20 cellular contexts compared by ENCODE assay signal in genomic region chr7:13563257-13563656, GRCh38.
DNase-seq lines count a peak whose midpoint lies in the region; ATAC-seq and TF ChIP-seq lines count a peak whose summit lies in the region.
"Had no signal": no experiment of that assay in that cellular context is flagged by ENCODE, and none has a peak within 500 bp of the region (broad histone marks: within the 10 kb centered on the region; RNA-seq: fewer than 3 reads in every experiment).

No MANE protein-coding gene starts in this region.

- ATAC-seq in activated naive CD8-positive, alpha-beta T cell treated with anti-CD3 and anti-CD28 coated beads, Interleukin-2, amount 50 U/mL, for 24 hours: peak; percentile 33
- peak; percentile 88 for ATAC-seq in stimulated activated effector memory CD8-positive, alpha-beta T cell treated with anti-CD3 and anti-CD28 coated beads, Interleukin-12 subunit alpha, Interleukin-12 subunit beta, amount 100 ng/mL, for 72 hours
- ATAC-seq: CD8-positive, alpha-beta T cell had no signal

- no peaks in the 10 kb centered on the region for H3K27me3 ChIP-seq in colonic mucosa
- H3K27me3 ChIP-seq: BLaER1 had no signal

- H3K4me3 ChIP-seq in astrocyte of the spinal cord (ENCODE audit: low read depth, low read length) (no peak overlapping the region), colonic mucosa (no peak overlapping the region)
- H3K4me3 ChIP-seq: BLaER1, GM23248 had no signal

- TF ChIP-seq CTCF in astrocyte of the spinal cord (IDR thresholded peaks at IDR 0.05; ENCODE audit: low read depth, low read length) (no peak), colonic mucosa (IDR thresholded peaks at IDR 0.05) (no peak)

- H3K27ac ChIP-seq in colonic mucosa: no peak overlapping the region
- H3K27ac ChIP-seq: 22Rv1, BLaER1, C4-2B, GM23248 had no signal

- H3K9me3 ChIP-seq in colonic mucosa: no peaks in the 10 kb centered on the region
- H3K9me3 ChIP-seq: BLaER1, Caco-2 had no signal

- no peak overlapping the region for H3K4me3 Mint-ChIP-seq in activated naive CD8-positive, alpha-beta T cell treated with anti-CD3 and anti-CD28 coated beads, Interleukin-2, amount 50 U/mL, for 24 hours
- H3K4me3 Mint-ChIP-seq in activated naive CD8-positive, alpha-beta T cell treated with anti-CD3 and anti-CD28 coated beads for 36 hours: no peak overlapping the region
- H3K4me3 Mint-ChIP-seq in stimulated activated effector memory CD8-positive, alpha-beta T cell treated with anti-CD3 and anti-CD28 coated beads, Interleukin-12 subunit alpha, Interleukin-12 subunit beta, amount 100 ng/mL, for 72 hours: no peak overlapping the region
- H3K4me3 Mint-ChIP-seq: B cell; CD4-positive, CD25-positive, alpha-beta regulatory T cell; CD8-positive, alpha-beta T cell had no signal

- DNase-seq in activated naive CD8-positive, alpha-beta T cell treated with anti-CD3 and anti-CD28 coated beads, Interleukin-2, amount 50 U/mL, for 24 hours: no peak
- DNase-seq in activated naive CD8-positive, alpha-beta T cell treated with anti-CD3 and anti-CD28 coated beads for 36 hours: no peak
- peak; percentile 32 for DNase-seq in SK-MEL-5 (ENCODE audit: low read depth, low spot score)
- peak; percentile 12 for DNase-seq in astrocyte of the spinal cord (ENCODE audit: low read depth, low spot score)
- DNase-seq in stimulated activated effector memory CD8-positive, alpha-beta T cell treated with anti-CD3 and anti-CD28 coated beads, Interleukin-12 subunit alpha, Interleukin-12 subunit beta, amount 100 ng/mL, for 72 hours (ENCODE audit: low spot score in 2 of 2): no peak
- DNase-seq in activated CD4-positive, alpha-beta T cell treated with anti-CD3 and anti-CD28 coated beads, Interleukin-2, amount 50 U/mL, for 4 hours: no peak
- no peak for DNase-seq in colonic mucosa
- no peak for DNase-seq in stimulated activated CD4-positive, alpha-beta T cell treated with anti-CD3 and anti-CD28 coated beads, Interleukin-4, amount 100 ng/mL, for 4 hours
- DNase-seq: Caco-2; CD4-positive, CD25-positive, alpha-beta regulatory T cell; CD8-positive, alpha-beta T cell; DMS153; DND-41; GM23248; H7; HCEC 1CT had no signal

- no peaks in the 10 kb centered on the region for H3K36me3 Mint-ChIP-seq in activated naive CD8-positive, alpha-beta T cell treated with anti-CD3 and anti-CD28 coated beads, Interleukin-2, amount 50 U/mL, for 24 hours (ENCODE audit: low read depth)
- no peaks in the 10 kb centered on the region for H3K36me3 Mint-ChIP-seq in activated naive CD8-positive, alpha-beta T cell treated with anti-CD3 and anti-CD28 coated beads for 36 hours
- H3K36me3 Mint-ChIP-seq in stimulated activated effector memory CD8-positive, alpha-beta T cell treated with anti-CD3 and anti-CD28 coated beads, Interleukin-12 subunit alpha, Interleukin-12 subunit beta, amount 100 ng/mL, for 72 hours: no peaks in the 10 kb centered on the region
- H3K36me3 Mint-ChIP-seq: CD4-positive, CD25-positive, alpha-beta regulatory T cell; CD8-positive, alpha-beta T cell had no signal

- H3K4me1 Mint-ChIP-seq in activated naive CD8-positive, alpha-beta T cell treated with anti-CD3 and anti-CD28 coated beads, Interleukin-2, amount 50 U/mL, for 24 hours: no peaks in the 10 kb centered on the region
- no peaks in the 10 kb centered on the region for H3K4me1 Mint-ChIP-seq in activated naive CD8-positive, alpha-beta T cell treated with anti-CD3 and anti-CD28 coated beads for 36 hours
- H3K4me1 Mint-ChIP-seq in stimulated activated effector memory CD8-positive, alpha-beta T cell treated with anti-CD3 and anti-CD28 coated beads, Interleukin-12 subunit alpha, Interleukin-12 subunit beta, amount 100 ng/mL, for 72 hours: peaks cover 7% of the 10 kb centered on the region
- H3K4me1 Mint-ChIP-seq: B cell; CD4-positive, CD25-positive, alpha-beta regulatory T cell had no signal

- no peaks in the 10 kb centered on the region for H3K36me3 ChIP-seq in colonic mucosa
- H3K36me3 ChIP-seq: BLaER1 had no signal

- no peaks in the 10 kb centered on the region for H3K4me1 ChIP-seq in colonic mucosa
- H3K4me1 ChIP-seq: BLaER1, Caco-2 had no signal

- in situ Hi-C loops in SK-MEL-5 (cut with HindIII; ENCODE audit: low pct_unique_long_range_greater_than_20kb, low sequenced_read_pairs) (no loop called here), astrocyte of the spinal cord (cut with HindIII; ENCODE audit: low sequenced_read_pairs) (no loop called here)

- no peak overlapping the region for H3K27ac Mint-ChIP-seq in activated naive CD8-positive, alpha-beta T cell treated with anti-CD3 and anti-CD28 coated beads, Interleukin-2, amount 50 U/mL, for 24 hours
- no peak overlapping the region for H3K27ac Mint-ChIP-seq in activated naive CD8-positive, alpha-beta T cell treated with anti-CD3 and anti-CD28 coated beads for 36 hours
- H3K27ac Mint-ChIP-seq in stimulated activated effector memory CD8-positive, alpha-beta T cell treated with anti-CD3 and anti-CD28 coated beads, Interleukin-12 subunit alpha, Interleukin-12 subunit beta, amount 100 ng/mL, for 72 hours: no peak overlapping the region
- H3K27ac Mint-ChIP-seq: B cell; CD4-positive, CD25-positive, alpha-beta regulatory T cell; CD8-positive, alpha-beta T cell had no signal

- no peak overlapping the region for H3K9ac ChIP-seq in colonic mucosa (ENCODE audit: low read depth in 2 of 2, low read length in 2 of 2)
- H3K9ac ChIP-seq: BLaER1, GM23248 had no signal

- intact Hi-C loops in colonic mucosa (cut with DNase I): no loop called here

- no peaks in the 10 kb centered on the region for H3K27me3 Mint-ChIP-seq in activated naive CD8-positive, alpha-beta T cell treated with anti-CD3 and anti-CD28 coated beads, Interleukin-2, amount 50 U/mL, for 24 hours
- H3K27me3 Mint-ChIP-seq in activated naive CD8-positive, alpha-beta T cell treated with anti-CD3 and anti-CD28 coated beads for 36 hours: peaks cover 3% of the 10 kb centered on the region
- H3K27me3 Mint-ChIP-seq: B cell; CD4-positive, CD25-positive, alpha-beta regulatory T cell had no signal

- H3K9me3 Mint-ChIP-seq in activated naive CD8-positive, alpha-beta T cell treated with anti-CD3 and anti-CD28 coated beads, Interleukin-2, amount 50 U/mL, for 24 hours: no peaks in the 10 kb centered on the region
- H3K9me3 Mint-ChIP-seq in activated naive CD8-positive, alpha-beta T cell treated with anti-CD3 and anti-CD28 coated beads for 36 hours: peaks cover 2% of the 10 kb centered on the region
- H3K9me3 Mint-ChIP-seq in stimulated activated effector memory CD8-positive, alpha-beta T cell treated with anti-CD3 and anti-CD28 coated beads, Interleukin-12 subunit alpha, Interleukin-12 subunit beta, amount 100 ng/mL, for 72 hours: no peaks in the 10 kb centered on the region
- H3K9me3 Mint-ChIP-seq: CD8-positive, alpha-beta T cell had no signal

Comparison
In these comparisons a context has a peak if more than half of its experiments do, and no peak if none do; other contexts are left out.
1. DNase-seq: peak in SK-MEL-5 (single experiment) and astrocyte of the spinal cord (single experiment); none in activated naive CD8-positive, alpha-beta T cell treated with anti-CD3 and anti-CD28 coated beads, Interleukin-2, amount 50 U/mL, for 24 hours (single experiment), activated naive CD8-positive, alpha-beta T cell treated with anti-CD3 and anti-CD28 coated beads for 36 hours (single experiment), stimulated activated effector memory CD8-positive, alpha-beta T cell treated with anti-CD3 and anti-CD28 coated beads, Interleukin-12 subunit alpha, Interleukin-12 subunit beta, amount 100 ng/mL, for 72 hours (0 of 2), activated CD4-positive, alpha-beta T cell treated with anti-CD3 and anti-CD28 coated beads, Interleukin-2, amount 50 U/mL, for 4 hours (0 of 2), colonic mucosa (single experiment) and stimulated activated CD4-positive, alpha-beta T cell treated with anti-CD3 and anti-CD28 coated beads, Interleukin-4, amount 100 ng/mL, for 4 hours (0 of 2).